1 cellular context compared by ENCODE assay signal in the genomic region with DNA sequence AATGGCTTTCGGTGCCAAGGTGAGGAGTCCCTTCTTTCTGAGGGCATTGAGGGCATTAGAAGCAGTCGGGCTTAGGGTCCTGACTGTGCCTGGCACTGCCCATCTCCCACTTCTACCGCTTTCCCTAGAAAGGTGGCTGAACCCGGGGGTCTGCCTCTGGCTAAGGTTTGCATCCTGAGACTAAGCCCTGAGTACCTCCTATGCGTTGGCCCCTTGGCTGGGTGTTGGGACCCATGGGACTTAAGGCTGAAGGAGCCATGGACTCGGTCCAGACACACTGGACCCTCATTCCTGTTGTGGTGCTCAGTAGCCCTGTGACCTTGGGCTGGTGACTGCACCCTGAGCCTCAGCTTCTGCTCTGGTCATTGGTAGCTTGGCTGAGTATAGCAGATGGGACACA.
TF ChIP-seq lines count a peak whose summit lies in the region.

No MANE protein-coding gene starts in this region.

TF ChIP-seq in HepG2, 621 proteins besides CTCF, POLR2A, EP300 and RAD21 (continued from another document):
- TF ChIP-seq, protein P1, sequence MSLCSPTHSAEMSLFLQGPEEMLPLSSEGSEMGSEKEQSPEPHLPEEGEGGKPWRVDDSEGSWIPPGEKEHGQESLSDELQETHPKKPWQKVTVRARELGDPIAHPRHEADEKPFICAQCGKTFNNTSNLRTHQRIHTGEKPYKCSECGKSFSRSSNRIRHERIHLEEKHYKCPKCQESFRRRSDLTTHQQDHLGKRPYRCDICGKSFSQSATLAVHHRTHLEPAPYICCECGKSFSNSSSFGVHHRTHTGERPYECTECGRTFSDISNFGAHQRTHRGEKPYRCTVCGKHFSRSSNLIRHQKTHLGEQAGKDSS (CRISPR knock-in tag; IDR thresholded peaks at IDR 0.05; ENCODE audit: borderline replicate concordance, low read depth): no peak
- TF ChIP-seq, protein P2, sequence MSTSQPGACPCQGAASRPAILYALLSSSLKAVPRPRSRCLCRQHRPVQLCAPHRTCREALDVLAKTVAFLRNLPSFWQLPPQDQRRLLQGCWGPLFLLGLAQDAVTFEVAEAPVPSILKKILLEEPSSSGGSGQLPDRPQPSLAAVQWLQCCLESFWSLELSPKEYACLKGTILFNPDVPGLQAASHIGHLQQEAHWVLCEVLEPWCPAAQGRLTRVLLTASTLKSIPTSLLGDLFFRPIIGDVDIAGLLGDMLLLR (CRISPR knock-in tag; IDR thresholded peaks at IDR 0.05): no peak
- TF ChIP-seq ETV5 (CRISPR knock-in tag; IDR thresholded peaks at IDR 0.05; ENCODE audit: borderline replicate concordance): no peak
- TF ChIP-seq SALL1 (CRISPR knock-in tag; IDR thresholded peaks at IDR 0.05): no peak
- TF ChIP-seq, protein P3, sequence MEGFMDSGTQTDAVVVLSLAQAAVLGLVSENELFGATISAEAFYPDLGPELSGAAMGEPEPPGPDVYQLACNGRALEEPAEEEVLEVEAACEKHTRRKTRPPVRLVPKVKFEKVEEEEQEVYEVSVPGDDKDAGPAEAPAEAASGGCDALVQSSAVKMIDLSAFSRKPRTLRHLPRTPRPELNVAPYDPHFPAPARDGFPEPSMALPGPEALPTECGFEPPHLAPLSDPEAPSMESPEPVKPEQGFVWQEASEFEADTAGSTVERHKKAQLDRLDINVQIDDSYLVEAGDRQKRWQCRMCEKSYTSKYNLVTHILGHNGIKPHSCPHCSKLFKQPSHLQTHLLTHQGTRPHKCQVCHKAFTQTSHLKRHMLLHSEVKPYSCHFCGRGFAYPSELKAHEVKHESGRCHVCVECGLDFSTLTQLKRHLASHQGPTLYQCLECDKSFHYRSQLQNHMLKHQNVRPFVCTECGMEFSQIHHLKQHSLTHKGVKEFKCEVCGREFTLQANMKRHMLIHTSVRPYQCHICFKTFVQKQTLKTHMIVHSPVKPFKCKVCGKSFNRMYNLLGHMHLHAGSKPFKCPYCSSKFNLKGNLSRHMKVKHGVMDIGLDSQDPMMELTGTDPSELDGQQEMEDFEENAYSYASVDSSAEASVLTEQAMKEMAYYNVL (CRISPR knock-in tag; IDR thresholded peaks at IDR 0.05; ENCODE audit: borderline replicate concordance): no peak
